ENCODE assay signal across 1 cellular context in genomic region chr1:39671433-39671792, GRCh38.
TF ChIP-seq lines count a peak whose summit lies in the region.

No MANE protein-coding gene starts in this region.

TF ChIP-seq in GM23338, 12 proteins besides CTCF, POLR2A, EP300 and RAD21 (continued from another document):
- TF ChIP-seq ZNF462 (CRISPR knock-in tag; IDR thresholded peaks at IDR 0.05) = no peak
- no peak for TF ChIP-seq CREB1 (CRISPR knock-in tag; IDR thresholded peaks at IDR 0.05; ENCODE audit: low read depth)
- TF ChIP-seq EZH2phosphoT487 (IDR thresholded peaks at IDR 0.05; ENCODE audit: unreplicated experiment) = no peak
- TF ChIP-seq REST (IDR thresholded peaks at IDR 0.05; ENCODE audit: unreplicated experiment) = no peak
